ENCODE assay signal across 8 cellular contexts in genomic region chr11:110349109-110349996, GRCh38. TPM values are rescaled to one million over a fixed set of nuclear protein-coding genes. Genes with fewer than 3 reads are reported as not detected.
DNase-seq lines count a peak whose midpoint lies in the region; ATAC-seq lines count a peak whose summit lies in the region.

No MANE protein-coding gene starts in this region.

- H3K36me3 Mint-ChIP-seq in immature natural killer cell = no peaks in the 10 kb centered on the region

- DNase-seq in ELF-1 (ENCODE audit: low read depth, low spot score) = peak; percentile 28
- DNase-seq in activated naive CD8-positive, alpha-beta T cell treated with anti-CD3 and anti-CD28 coated beads, Interleukin-2, amount 50 U/mL, for 16 hours (ENCODE audit: low read depth, low spot score) = peak; percentile 7
- DNase-seq in stimulated activated CD8-positive, alpha-beta memory T cell treated with anti-CD3 and anti-CD28 coated beads, Interleukin-15, amount 100 ng/mL, for 48 hours (ENCODE audit: low read depth in 2 of 2) = peak; percentile 69
- DNase-seq in HuH-7 (ENCODE audit: low spot score) = no peak
- no peak for DNase-seq in immature natural killer cell
- no peak for DNase-seq in DMS 273 (lab: John Stamatoyannopoulos, UW; ENCODE audit: unreplicated experiment)

- ATAC-seq in GM21423 (IDR thresholded peaks at IDR 0.05; ENCODE audit: unreplicated experiment) (peak; percentile 73), HG03575 (IDR thresholded peaks at IDR 0.05; ENCODE audit: extremely low read depth, insufficient number of reproducible peaks, low FRiP score, unreplicated experiment) (peak; percentile 46)

- H3K4me1 Mint-ChIP-seq in immature natural killer cell = peaks cover 8 to 12% of the 10 kb centered on the region in 2 donors

- H3K4me3 Mint-ChIP-seq in immature natural killer cell = peak overlapping the region in 1 of 5 donors; percentile 53

- H3K27me3 Mint-ChIP-seq in immature natural killer cell (ENCODE audit: low read depth in 3 of 3) = peaks cover 0 to 4% (median 0%) of the 10 kb centered on the region in 3 donors

- H3K27ac Mint-ChIP-seq in immature natural killer cell = peak overlapping the region in 3 of 6 donors; percentile 31 to 76 (median 45)

- H3K9me3 Mint-ChIP-seq in immature natural killer cell = no peaks in the 10 kb centered on the region

RNA-seq across cellular contexts. Expression of gene RDX, which starts 52.9 kb away (rescaled TPM):
- 10 to 100 TPM; 13.0 to 28.5 (median 21.9) TPM for polyA plus RNA-seq in immature natural killer cell

Comparison
In these comparisons a context has a peak if more than half of its experiments do, and no peak if none do; other contexts are left out.
1. DNase-seq: peak in ELF-1 (single experiment), activated naive CD8-positive, alpha-beta T cell treated with anti-CD3 and anti-CD28 coated beads, Interleukin-2, amount 50 U/mL, for 16 hours (single experiment) and stimulated activated CD8-positive, alpha-beta memory T cell treated with anti-CD3 and anti-CD28 coated beads, Interleukin-15, amount 100 ng/mL, for 48 hours (2 of 2); none in HuH-7 (single experiment), immature natural killer cell (0 of 3) and DMS 273 (single experiment).